In the genomic region with DNA sequence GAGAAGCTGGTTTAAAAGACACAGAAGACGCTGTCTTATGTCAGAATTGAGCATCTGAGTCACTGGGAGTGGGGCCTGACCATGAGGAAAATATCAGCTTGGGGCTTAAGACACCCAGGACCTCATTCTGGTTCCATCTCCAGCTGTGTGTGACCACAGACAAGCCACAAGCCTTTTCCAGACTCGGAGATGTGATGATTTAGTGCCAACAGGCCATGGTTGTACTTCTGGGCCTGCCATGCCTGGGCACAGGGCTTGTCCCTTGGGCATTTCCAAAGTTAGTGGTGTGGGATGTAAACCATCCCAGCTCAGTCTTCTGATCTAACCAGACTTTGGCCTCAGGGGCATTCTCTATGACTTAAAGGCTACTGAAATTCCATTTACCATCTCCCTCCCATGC, we compare ENCODE assay signal across 23 cellular contexts.
DNase-seq lines count a peak whose midpoint lies in the region; FAIRE-seq and TF ChIP-seq lines count a peak whose summit lies in the region.
"Had no signal": no experiment of that assay in that cellular context is flagged by ENCODE, and none has a peak within 500 bp of the region (broad histone marks: within the 10 kb centered on the region; RNA-seq: fewer than 3 reads in every experiment).

No MANE protein-coding gene starts in this region.

- peaks cover 10% of the 10 kb centered on the region for H3K9me3 ChIP-seq in adipocyte (ENCODE audit: control insufficient read depth, low read length)
- H3K9me3 ChIP-seq: prostate gland, testis had no signal

- DNase-seq in H4 (ENCODE audit: low spot score) (peak; percentile 82), adipocyte (ENCODE audit: low read depth) (peak; percentile 9), iPS-NIHi7 (ENCODE audit: extremely low spot score) (peak; percentile 4), stromal cell of bone marrow (ENCODE audit: low read depth) (peak; percentile 5), DMS53 treated with DMSO at 0.1 percent for 48 hours (lab: John Stamatoyannopoulos, UW; ENCODE audit: unreplicated experiment) (no peak), ecto neural progenitor cell (ENCODE audit: low spot score) (no peak), GM12891 (ENCODE audit: insufficient read length, low spot score) (no peak), OCI-M2 (lab: John Stamatoyannopoulos, UW; ENCODE audit: unreplicated experiment) (no peak)
- DNase-seq: activated CD8-positive, alpha-beta T cell treated with anti-CD3 and anti-CD28 coated beads for 36 hours; activated gamma-delta T cell; activated T-cell treated with anti-CD3 and anti-CD28 coated beads for 4 hours; CD8-positive, alpha-beta T cell; DMS53; H7; MM.1S; NCI-H1436 treated with DMSO at 0.1 percent for 48 hours; NCI-H524 treated with DMSO at 0.1 percent for 48 hours; stimulated activated naive B cell treated with anti-CD40 and anti-IgM and Interleukin-4, amounts not matched to agents 10 μg/mL and 1 μg/mL and 100 μg/mL, for 72 hours; testis had no signal

- no peak overlapping the region for H3K4me3 ChIP-seq in adipocyte (ENCODE audit: low read length)
- H3K4me3 ChIP-seq: hepatocyte, prostate gland, skin epidermis, testis had no signal

- H3K27me3 ChIP-seq in adipocyte (replicated peaks; ENCODE audit: control insufficient read depth, insufficient read depth, low read length): peaks cover 9% of the 10 kb centered on the region
- H3K27me3 ChIP-seq: hepatocyte, testis had no signal

- peaks cover 7% of the 10 kb centered on the region for H3K4me1 ChIP-seq in adipocyte (ENCODE audit: control insufficient read depth, insufficient read depth, low read length)
- H3K4me1 ChIP-seq: prostate gland, testis had no signal

- H3K9ac ChIP-seq in adipocyte (ENCODE audit: low read length): no peak overlapping the region

- TF ChIP-seq POLR2A in GM12891 (IDR thresholded peaks at IDR 0.05; ENCODE audit: low read depth, low read length): no peak

- H3K36me3 ChIP-seq in adipocyte (ENCODE audit: control insufficient read depth, insufficient read depth, low read length, severe bottlenecking): no peaks in the 10 kb centered on the region
- H3K36me3 ChIP-seq: prostate gland had no signal

- FAIRE-seq in GM12891 (lab: Jason Lieb, UNC): no peak
- FAIRE-seq: endothelial cell of umbilical vein had no signal

TF ChIP-seq in GM12891, 5 proteins besides CTCF, POLR2A, EP300 and RAD21:
- TF ChIP-seq POLR2AphosphoS5 (IDR thresholded peaks at IDR 0.05; ENCODE audit: low read depth, low read length): no peak
- no peak for TF ChIP-seq POU2F2 (IDR thresholded peaks at IDR 0.05; ENCODE audit: low read depth, low read length)
- TF ChIP-seq SPI1 (IDR thresholded peaks at IDR 0.05; ENCODE audit: low read depth, low read length): no peak
- no peak for TF ChIP-seq TAF1 (IDR thresholded peaks at IDR 0.05; ENCODE audit: low read depth, low read length)
- no peak for TF ChIP-seq PAX5 (IDR thresholded peaks at IDR 0.05; ENCODE audit: insufficient read depth, low read length, severe bottlenecking)

Comparison
In these comparisons a context has a peak if more than half of its experiments do, and no peak if none do; other contexts are left out.
1. DNase-seq: peak in H4 (single experiment), adipocyte (single experiment), iPS-NIHi7 (single experiment) and stromal cell of bone marrow (single experiment); none in DMS53 treated with DMSO at 0.1 percent for 48 hours (single experiment), ecto neural progenitor cell (single experiment), GM12891 (single experiment) and OCI-M2 (single experiment).